In the genomic region with DNA sequence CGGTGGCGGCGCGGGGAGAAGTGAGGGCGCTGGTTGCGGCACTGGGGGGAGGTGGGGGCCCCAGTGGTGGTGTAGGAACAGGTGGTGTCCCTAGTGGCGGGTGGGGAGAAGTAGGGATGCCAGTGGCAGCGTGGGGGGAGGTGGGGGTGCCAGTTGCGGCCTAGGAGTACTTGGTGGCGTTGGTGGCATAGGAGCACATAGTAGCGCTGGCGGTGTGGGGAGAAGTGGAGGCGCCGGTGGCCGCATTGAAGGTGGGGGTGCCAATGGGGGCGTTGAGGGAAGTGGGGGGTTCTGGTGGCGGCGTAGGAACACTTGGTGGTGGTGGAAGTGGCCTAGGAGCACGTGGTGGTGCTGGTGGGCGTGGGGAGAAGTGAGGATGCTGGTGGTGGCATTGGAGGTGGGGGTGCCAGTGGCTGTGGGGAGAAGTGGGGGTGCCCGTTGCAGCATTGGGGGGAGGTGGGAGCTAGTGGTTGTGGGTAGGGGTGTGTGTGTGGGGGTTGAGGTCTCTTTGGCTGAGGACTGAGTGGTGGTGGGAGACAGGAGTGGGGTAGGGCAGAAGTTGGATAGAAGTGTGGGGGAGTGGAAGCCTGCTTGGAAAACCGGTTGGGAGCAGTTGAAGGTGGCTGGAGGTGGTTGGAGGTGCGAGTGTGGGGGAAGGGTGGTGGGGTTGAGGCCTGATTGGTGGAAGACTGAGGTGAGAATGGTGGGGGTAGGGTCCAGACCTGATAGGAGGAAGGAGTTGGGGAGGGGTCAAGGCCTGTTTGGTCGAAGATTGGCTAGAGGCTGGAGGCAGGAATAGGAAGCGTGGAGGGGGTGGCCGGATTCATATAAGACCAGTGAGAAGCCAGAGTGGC, we compare ENCODE assay signal across 20 cellular contexts. TPM values are rescaled to one million over a fixed set of nuclear protein-coding genes. Genes with fewer than 3 reads are reported as not detected.
A peak's percentile ranks its signal among the peaks of the same experiment; 100 is the strongest.
DNase-seq lines count a peak whose midpoint lies in the region; ATAC-seq and TF ChIP-seq lines count a peak whose summit lies in the region.
"Had no signal": no experiment of that assay in that cellular context is flagged by ENCODE, and none has a peak within 500 bp of the region (broad histone marks: within the 10 kb centered on the region; RNA-seq: fewer than 3 reads in every experiment).

No MANE protein-coding gene starts in this region.

- H2BK12ac ChIP-seq in trophoblast cell (ENCODE audit: low read length), result no peak overlapping the region

- no CpG with 5 or more reads among the region's 26 CpGs for WGBS in trophoblast cell (ENCODE audit: extremely low coverage, insufficient coverage, insufficient read length)

- CTCF ChIA-PET in activated CD8-positive, alpha-beta memory T cell treated with anti-CD3 and anti-CD28 coated beads, Interleukin-2, amount 10 ng/mL, durations not matched to agents 7 days and 5 days (lab: Charles Lee), result no interaction called here
- CTCF ChIA-PET in HEK293 (lab: Yijun Ruan, JAX), result no interaction called here

- no peak overlapping the region for H3K4ac ChIP-seq in trophoblast cell (ENCODE audit: low read depth, low read length)

- peaks cover 6% of the 10 kb centered on the region for H3K4me1 Mint-ChIP-seq in activated CD8-positive, alpha-beta memory T cell treated with anti-CD3 and anti-CD28 coated beads, Interleukin-2, amount 10 ng/mL, durations not matched to agents 7 days and 5 days
- H3K4me1 Mint-ChIP-seq in chondrocyte (ENCODE audit: low read depth), result peaks cover under 1% of the 10 kb centered on the region
- H3K4me1 Mint-ChIP-seq in mesothelial cell of epicardium, result no peaks in the 10 kb centered on the region
- H3K4me1 Mint-ChIP-seq: neural progenitor cell had no signal

- H3K9me3 ChIP-seq in HEK293 (ENCODE audit: control insufficient read depth, insufficient read depth, low read depth, low read length), result no peaks in the 10 kb centered on the region
- no peaks in the 10 kb centered on the region for H3K9me3 ChIP-seq in trophoblast cell (ENCODE audit: insufficient read depth, low read depth, low read length)
- H3K9me3 ChIP-seq: thyroid gland had no signal

- no peak overlapping the region for H4K91ac ChIP-seq in trophoblast cell (ENCODE audit: low read depth, low read length)

- H3K36me3 Mint-ChIP-seq in activated CD8-positive, alpha-beta memory T cell treated with anti-CD3 and anti-CD28 coated beads, Interleukin-2, amount 10 ng/mL, durations not matched to agents 7 days and 5 days, result peaks cover 30% of the 10 kb centered on the region
- peaks cover 12% of the 10 kb centered on the region for H3K36me3 Mint-ChIP-seq in chondrocyte (ENCODE audit: low read depth)
- H3K36me3 Mint-ChIP-seq in mesothelial cell of epicardium, result peaks cover 7% of the 10 kb centered on the region

- H3K27me3 Mint-ChIP-seq in activated CD8-positive, alpha-beta memory T cell treated with anti-CD3 and anti-CD28 coated beads, Interleukin-2, amount 10 ng/mL, durations not matched to agents 7 days and 5 days, result no peaks in the 10 kb centered on the region
- H3K27me3 Mint-ChIP-seq in chondrocyte (ENCODE audit: low read depth) (no peaks in the 10 kb centered on the region), mesothelial cell of epicardium (ENCODE audit: low read depth) (no peaks in the 10 kb centered on the region)

- no peak overlapping the region for H3K14ac ChIP-seq in trophoblast cell (ENCODE audit: low read length)

- TF ChIP-seq CTCF in HEK293 (tag by site-specific recombination; IDR thresholded peaks at IDR 0.05) (no peak), chondrocyte (IDR thresholded peaks at IDR 0.05) (no peak), mesothelial cell of epicardium (IDR thresholded peaks at IDR 0.05; ENCODE audit: unreplicated experiment) (no peak)

- H3K79me2 ChIP-seq in trophoblast cell (ENCODE audit: control insufficient read depth, insufficient read depth, low read length, poor library complexity), result no peaks in the 10 kb centered on the region

- no peak overlapping the region for H3K4me3 Mint-ChIP-seq in activated CD8-positive, alpha-beta memory T cell treated with anti-CD3 and anti-CD28 coated beads, Interleukin-2, amount 10 ng/mL, durations not matched to agents 7 days and 5 days
- H3K4me3 Mint-ChIP-seq in chondrocyte (ENCODE audit: unreplicated experiment) (no peak overlapping the region), mesothelial cell of epicardium (no peak overlapping the region)
- H3K4me3 Mint-ChIP-seq: neural progenitor cell had no signal

- no peak for ATAC-seq in activated CD8-positive, alpha-beta memory T cell treated with anti-CD3 and anti-CD28 coated beads, Interleukin-2, amount 10 ng/mL, durations not matched to agents 7 days and 5 days
- ATAC-seq in HG02588 (IDR thresholded peaks at IDR 0.05; ENCODE audit: unreplicated experiment), result no peak
- ATAC-seq: Panc1 had no signal

- no peaks in the 10 kb centered on the region for H3K79me1 ChIP-seq in trophoblast cell (ENCODE audit: low read length)

- H3K9me3 Mint-ChIP-seq in activated CD8-positive, alpha-beta memory T cell treated with anti-CD3 and anti-CD28 coated beads, Interleukin-2, amount 10 ng/mL, durations not matched to agents 7 days and 5 days (ENCODE audit: low read depth), result no peaks in the 10 kb centered on the region
- H3K9me3 Mint-ChIP-seq in chondrocyte (ENCODE audit: low read depth), result no peaks in the 10 kb centered on the region
- H3K9me3 Mint-ChIP-seq in mesothelial cell of epicardium, result peaks cover 10% of the 10 kb centered on the region
- H3K9me3 Mint-ChIP-seq: neural progenitor cell had no signal

- H4K12ac ChIP-seq in trophoblast cell (ENCODE audit: low read depth, low read length), result peak overlapping the region; percentile 18

- H3K23ac ChIP-seq in trophoblast cell (ENCODE audit: low read length), result no peak overlapping the region

- H4K8ac ChIP-seq in trophoblast cell (ENCODE audit: low read depth, low read length), result no peak overlapping the region

- H3K36me3 ChIP-seq in HEK293 (ENCODE audit: control insufficient read depth in 2 of 2, insufficient read depth in 1 of 2, low read length in 2 of 2) (peaks cover 20 to 23% of the 10 kb centered on the region in 2 experiments), trophoblast cell (ENCODE audit: control insufficient read depth in 1 of 2, insufficient read depth in 2 of 2, low read length in 2 of 2) (peaks cover 7 to 14% of the 10 kb centered on the region in 2 experiments)

- H3K4me1 ChIP-seq in HEK293 (ENCODE audit: control insufficient read depth, insufficient read depth, low read length) (no peaks in the 10 kb centered on the region), trophoblast cell (ENCODE audit: control insufficient read depth in 1 of 2, insufficient read depth in 2 of 2, low read length in 2 of 2) (no peaks in the 10 kb centered on the region)
- H3K4me1 ChIP-seq: neural progenitor cell, thyroid gland had no signal

- H2AK5ac ChIP-seq in trophoblast cell (ENCODE audit: low read length), result no peak overlapping the region

- H3K27me3 ChIP-seq in trophoblast cell (ENCODE audit: insufficient read depth, low read length), result no peaks in the 10 kb centered on the region
- H3K27me3 ChIP-seq: neural progenitor cell, thyroid gland had no signal

- H3K9ac ChIP-seq in trophoblast cell (ENCODE audit: low read length), result no peak overlapping the region
- H3K9ac ChIP-seq: neural progenitor cell had no signal

- H2BK5ac ChIP-seq in trophoblast cell (ENCODE audit: low read depth, low read length, poor library complexity), result no peak overlapping the region

- no peak overlapping the region for H2BK120ac ChIP-seq in trophoblast cell (ENCODE audit: insufficient read depth, low read length, poor library complexity)

- H3K27ac Mint-ChIP-seq in activated CD8-positive, alpha-beta memory T cell treated with anti-CD3 and anti-CD28 coated beads, Interleukin-2, amount 10 ng/mL, durations not matched to agents 7 days and 5 days, result no peak overlapping the region
- H3K27ac Mint-ChIP-seq in chondrocyte (ENCODE audit: unreplicated experiment) (peak overlapping the region; percentile 61), mesothelial cell of epicardium (no peak overlapping the region)
- H3K27ac Mint-ChIP-seq: neural progenitor cell had no signal

- POLR2A ChIA-PET in HEK293 (lab: Yijun Ruan, JAX), result no interaction called here

- no peak overlapping the region for H2AFZ ChIP-seq in trophoblast cell (ENCODE audit: insufficient read depth, low read length, poor library complexity)
- H2AFZ ChIP-seq: neural progenitor cell had no signal

- H3K18ac ChIP-seq in trophoblast cell (ENCODE audit: low read length), result no peak overlapping the region

- peak; percentile 22 for DNase-seq in activated CD8-positive, alpha-beta memory T cell treated with anti-CD3 and anti-CD28 coated beads, Interleukin-2, amount 50 U/mL, for 4 hours
- DNase-seq in activated CD8-positive, alpha-beta memory T cell treated with anti-CD3 and anti-CD28 coated beads, Interleukin-2, amount 10 ng/mL, durations not matched to agents 7 days and 5 days, result no peak
- DNase-seq in chondrocyte (ENCODE audit: low spot score) (no peak), trophoblast cell (no peak), cerebellar nuclear complex (lab: John Stamatoyannopoulos, UW) (no peak), mesothelial cell of epicardium (ENCODE audit: low spot score in 2 of 2, unreplicated experiment in 2 of 2) (no peak)
- DNase-seq: activated CD4-positive, alpha-beta T cell treated with anti-CD3 and anti-CD28 coated beads, Interleukin-2, amount 50 U/mL, for 4 hours; activated effector memory CD4-positive, alpha-beta T cell treated with Interleukin-2 at 50 U/mL for 16 hours; aorta; DMS153; MM.1S; thyroid gland had no signal

- H3K4me2 ChIP-seq in trophoblast cell (ENCODE audit: low read length), result no peak overlapping the region
- H3K4me2 ChIP-seq: neural progenitor cell had no signal

- H3K27ac ChIP-seq in HEK293 (ENCODE audit: extremely low read depth, low read depth, low read length) (no peak overlapping the region), trophoblast cell (ENCODE audit: low read depth, low read length) (no peak overlapping the region)
- H3K27ac ChIP-seq: C4-2B, neural progenitor cell, thyroid gland had no signal

- H3K4me3 ChIP-seq in HEK293 (ENCODE audit: low read depth, low read length), result no peak overlapping the region
- H3K4me3 ChIP-seq in trophoblast cell (ENCODE audit: low read depth, low read length), result no peak overlapping the region
- H3K4me3 ChIP-seq: neural progenitor cell, thyroid gland had no signal

RNA-seq across cellular contexts. Expression of a gene that starts 1.1 kb away (rescaled TPM):
- 1 to 10 TPM; 4.3 to 6.7 TPM for total RNA-seq in activated CD8-positive, alpha-beta memory T cell treated with anti-CD3 and anti-CD28 coated beads, Interleukin-2, amount 10 ng/mL, durations not matched to agents 7 days and 5 days
- 3.1 to 4.2 TPM (median 3.2 TPM) in 3 replicates for total RNA-seq in chondrocyte
- 0.68 and 0.70 TPM in 2 replicates for polyA plus RNA-seq in trophoblast cell (2013)
- total RNA-seq in mesothelial cell of epicardium, result 0.84 to 1.1 TPM (median 0.94 TPM) in 3 replicates

RNA-seq across cellular contexts. Expression of a gene that starts 38.9 kb away (rescaled TPM):
- total RNA-seq in activated CD8-positive, alpha-beta memory T cell treated with anti-CD3 and anti-CD28 coated beads, Interleukin-2, amount 10 ng/mL, durations not matched to agents 7 days and 5 days, result 100 to 1,000 TPM in 1 of 2 experiments, 10 to 100 TPM in 1; 97.4 to 119 TPM
- not detected in 3 replicates for total RNA-seq in chondrocyte
- not detected in 2 replicates for polyA plus RNA-seq in trophoblast cell (2013)
- total RNA-seq in mesothelial cell of epicardium, result not detected in 3 replicates
- total RNA-seq: A673, cerebellum, kidney epithelial cell had no signal

RNA-seq across cellular contexts. Expression of a gene that starts 46.5 kb away (rescaled TPM):
- total RNA-seq in activated CD8-positive, alpha-beta memory T cell treated with anti-CD3 and anti-CD28 coated beads, Interleukin-2, amount 10 ng/mL, durations not matched to agents 7 days and 5 days, result 100 to 1,000 TPM; 365 to 381 TPM
- total RNA-seq in chondrocyte (108 to 138 TPM (median 138 TPM) in 3 replicates), mesothelial cell of epicardium (201 to 206 TPM (median 202 TPM) in 3 replicates)
- 40.2 and 40.4 TPM in 2 replicates for polyA plus RNA-seq in trophoblast cell (2013)

Comparison
In these comparisons a context has a peak if more than half of its experiments do, and no peak if none do; other contexts are left out.
1. RNA of a gene that starts 38.9 kb away (total RNA-seq): 97.4 to 119 TPM in activated CD8-positive, alpha-beta memory T cell treated with anti-CD3 and anti-CD28 coated beads, Interleukin-2, amount 10 ng/mL, durations not matched to agents 7 days and 5 days; not detected in chondrocyte and not detected in mesothelial cell of epicardium; every median in the first group is over 10 times any median in the second.